Comparison of ENCODE assay signal across 20 cellular contexts in genomic region chr15:67010898-67011619, GRCh38. TPM values are rescaled to one million over a fixed set of nuclear protein-coding genes. Genes with fewer than 3 reads are reported as not detected.
A peak's percentile ranks its signal among the peaks of the same experiment; 100 is the strongest.
DNase-seq lines count a peak whose midpoint lies in the region; ATAC-seq, FAIRE-seq and TF ChIP-seq lines count a peak whose summit lies in the region.
"Had no signal": no experiment of that assay in that cellular context is flagged by ENCODE, and none has a peak within 500 bp of the region (broad histone marks: within the 10 kb centered on the region; RNA-seq: fewer than 3 reads in every experiment).

No MANE protein-coding gene starts in this region.

- no peaks in the 10 kb centered on the region for H3K36me3 Mint-ChIP-seq in T-helper 2 cell treated with Interferon-gamma antibody and Interleukin-4, amounts not matched to agents 5 μg/mL and 100 μg/mL, for 36 hours (ENCODE audit: low read depth)
- H3K36me3 Mint-ChIP-seq: activated naive CD8-positive, alpha-beta T cell treated with anti-CD3 and anti-CD28 coated beads for 36 hours; immature natural killer cell had no signal

- H4K20me1 ChIP-seq in K562 (replicated peaks; ENCODE audit: control insufficient read depth, insufficient read depth, low read length) (no peaks in the 10 kb centered on the region), HepG2 (ENCODE audit: insufficient read depth, low read length) (no peaks in the 10 kb centered on the region; the same call in 1 of the 2 replicates)

- POLR2A ChIA-PET in K562 (lab: Yijun Ruan, JAX), result interaction anchor here (0.7 to 1.5 kb wide), 3 partner anchors 9 to 16 kb away, joined by 3 to 5 read pairs (median 3); no protein-coding TSS in a partner anchor
- POLR2A ChIA-PET in HepG2 (lab: Yijun Ruan, JAX), result interaction anchor here (1.3 to 1.8 kb wide), 3 partner anchors 53 to 57 kb away, joined by 3 to 5 read pairs (median 4); partner anchors contain the start of gene SMAD3

- no peak for TF ChIP-seq POLR2A in K562 (conservative IDR thresholded peaks at IDR 0.05)
- TF ChIP-seq POLR2A in HepG2 (IDR thresholded peaks at IDR 0.05; ENCODE audit: insufficient read depth in 1 of 2, low read depth in 2 of 2, low read length in 2 of 2), result no peak

- peaks cover 14% of the 10 kb centered on the region for H3K27me3 Mint-ChIP-seq in T-helper 2 cell treated with Interferon-gamma antibody and Interleukin-4, amounts not matched to agents 5 μg/mL and 100 μg/mL, for 36 hours (ENCODE audit: low read depth)
- H3K27me3 Mint-ChIP-seq: activated naive CD8-positive, alpha-beta T cell treated with anti-CD3 and anti-CD28 coated beads for 36 hours; effector memory CD8-positive, alpha-beta T cell had no signal

- no peak for TF ChIP-seq CTCF in K562 (IDR thresholded peaks at IDR 0.05 in 2 of 3, conservative IDR thresholded peaks at IDR 0.05 in 1 of 3; ENCODE audit: insufficient read depth in 2 of 3, low read depth in 1 of 3, low read length in 3 of 3)
- TF ChIP-seq CTCF in HepG2 (CRISPR knock-in tag; IDR thresholded peaks at IDR 0.05), result no peak

- FAIRE-seq in K562 (lab: Jason Lieb, UNC) (no peak), HepG2 (lab: Jason Lieb, UNC) (no peak)
- FAIRE-seq: frontal cortex had no signal

- ATAC-seq in K562 (0 out of 3 replicates have a peak, but pooled peaks have one; percentile 36), HepG2 (peak; percentile 21; the same call in 1 of the 3 replicates), HG02981 (IDR thresholded peaks at IDR 0.05; ENCODE audit: unreplicated experiment) (no peak), HG02798 (IDR thresholded peaks at IDR 0.05; ENCODE audit: poor library complexity, unreplicated experiment) (no peak)
- ATAC-seq: effector memory CD8-positive, alpha-beta T cell had no signal

- H3K9ac ChIP-seq in K562 (ENCODE audit: insufficient read depth in 1 of 2, low read depth in 2 of 2, low read length in 2 of 2) (no peak overlapping the region), HepG2 (ENCODE audit: insufficient read depth, low read depth, low read length) (no peak overlapping the region)

- H3K36me3 ChIP-seq in K562 (ENCODE audit: control insufficient read depth, insufficient read depth, low read length), result no peaks in the 10 kb centered on the region
- no peaks in the 10 kb centered on the region; a peak in 3 of 5 replicates for H3K36me3 ChIP-seq in HepG2 (replicated peaks in 1 of 2; ENCODE audit: control insufficient read depth in 1 of 2, insufficient read depth in 2 of 2, low read length in 2 of 2)
- H3K36me3 ChIP-seq: cardiac muscle cell, HAP-1 had no signal

- H2AFZ ChIP-seq in K562 (ENCODE audit: low read depth, low read length), result peak overlapping the region; percentile 73; the same call in 1 of the 2 replicates
- H2AFZ ChIP-seq in HepG2 (ENCODE audit: low read length), result no peak overlapping the region

- DNase-seq in NCI-H146 (lab: John Stamatoyannopoulos, UW) (peak; percentile 50), NCI-H146 treated with DMSO at 0.1 percent for 48 hours (lab: John Stamatoyannopoulos, UW; ENCODE audit: unreplicated experiment) (no peak), K562 (ENCODE audit: extremely low read depth in 1 of 4, low spot score in 3 of 4) (peak in 2 of 4 experiments; percentile 41 to 42), HepG2 (ENCODE audit: low spot score) (no peak), NCI-H524 treated with DMSO at 0.1 percent for 48 hours (lab: John Stamatoyannopoulos, UW) (no peak)
- no peak for DNase-seq in T-helper 2 cell treated with Interferon-gamma antibody and Interleukin-4, amounts not matched to agents 5 μg/mL and 100 μg/mL, for 36 hours (ENCODE audit: low spot score)
- DNase-seq: 8988T; activated naive CD8-positive, alpha-beta T cell treated with anti-CD3 and anti-CD28 coated beads for 36 hours; activated T-cell treated with anti-CD3 and anti-CD28 coated beads, Interleukin-2, amount 50 U/mL, for 48 hours; DMS79 treated with DMSO at 0.1 percent for 48 hours; effector memory CD8-positive, alpha-beta T cell; immature natural killer cell; NCI-H2081; occipital lobe; Right ventricle myocardium superior had no signal

- H3K4me3 Mint-ChIP-seq in T-helper 2 cell treated with Interferon-gamma antibody and Interleukin-4, amounts not matched to agents 5 μg/mL and 100 μg/mL, for 36 hours, result no peak overlapping the region
- H3K4me3 Mint-ChIP-seq: activated naive CD8-positive, alpha-beta T cell treated with anti-CD3 and anti-CD28 coated beads for 36 hours; effector memory CD8-positive, alpha-beta T cell; immature natural killer cell had no signal

- intact Hi-C loops in K562 (cut with micrococcal nuclease) (no loop called here), HepG2 (cut with micrococcal nuclease; ENCODE audit: unreplicated experiment) (no loop called here)

- H3K79me2 ChIP-seq in K562 (ENCODE audit: control insufficient read depth, insufficient read depth, low read length) (no peaks in the 10 kb centered on the region), HepG2 (ENCODE audit: insufficient read depth, low read length) (no peaks in the 10 kb centered on the region)

- TF ChIP-seq RAD21 in K562 (CRISPR knock-in tag; conservative IDR thresholded peaks at IDR 0.05 in 1 of 2, IDR thresholded peaks at IDR 0.05 in 1 of 2) (no peak), HepG2 (CRISPR knock-in tag; IDR thresholded peaks at IDR 0.05) (no peak)

- no peaks in the 10 kb centered on the region for H3K27me3 ChIP-seq in K562 (ENCODE audit: control insufficient read depth in 2 of 2, insufficient read depth in 2 of 2, low read length in 2 of 2)
- H3K27me3 ChIP-seq in HepG2 (ENCODE audit: control insufficient read depth in 1 of 2, insufficient read depth in 2 of 2, low read length in 2 of 2), result no peaks in the 10 kb centered on the region
- H3K27me3 ChIP-seq: cardiac muscle cell had no signal

- CTCF ChIA-PET in K562 (lab: Yijun Ruan, JAX; ENCODE audit: low intra/inter-chr PET ratio), result no interaction called here
- CTCF ChIA-PET in HepG2 (lab: Yijun Ruan, JAX; ENCODE audit: low intra/inter-chr PET ratio, low total read pairs), result no interaction called here

- peaks cover 5% of the 10 kb centered on the region for H3K4me1 Mint-ChIP-seq in T-helper 2 cell treated with Interferon-gamma antibody and Interleukin-4, amounts not matched to agents 5 μg/mL and 100 μg/mL, for 36 hours (ENCODE audit: low read depth)
- H3K4me1 Mint-ChIP-seq: activated naive CD8-positive, alpha-beta T cell treated with anti-CD3 and anti-CD28 coated beads for 36 hours; immature natural killer cell had no signal

- in situ Hi-C loops in K562 (cut with MboI), result no loop called here
- in situ Hi-C loops in HepG2 (cut with HindIII; ENCODE audit: extremely low pct_ligation_motif_present, low pct_unique_long_range_greater_than_20kb), result no loop called here

- no peaks in the 10 kb centered on the region for H3K9me1 ChIP-seq in K562 (ENCODE audit: control insufficient read depth, insufficient read depth, low read length)

- H3K27ac ChIP-seq in K562 (ENCODE audit: extremely low read depth, low read depth, low read length) (no peak overlapping the region), HepG2 (ENCODE audit: extremely low read length, insufficient read depth, low read length) (no peak overlapping the region)
- H3K27ac ChIP-seq: cardiac muscle cell had no signal

- no peak overlapping the region for H3K27ac Mint-ChIP-seq in T-helper 2 cell treated with Interferon-gamma antibody and Interleukin-4, amounts not matched to agents 5 μg/mL and 100 μg/mL, for 36 hours
- H3K27ac Mint-ChIP-seq: activated naive CD8-positive, alpha-beta T cell treated with anti-CD3 and anti-CD28 coated beads for 36 hours; effector memory CD8-positive, alpha-beta T cell; immature natural killer cell had no signal

- BruUV-seq in K562 (replicated peaks; lab: Mats Ljungman, UMichigan), result no TSS peak
- no TSS peak for BruUV-seq in HepG2 (replicated peaks; lab: Mats Ljungman, UMichigan)

- TF ChIP-seq EP300 in K562 (IDR thresholded peaks at IDR 0.05; ENCODE audit: low read length), result no peak
- TF ChIP-seq EP300 in HepG2 (IDR thresholded peaks at IDR 0.05; ENCODE audit: low read depth in 2 of 2, low read length in 2 of 2), result no peak
- TF ChIP-seq EP300 in HepG2 (CRISPR knock-in tag; IDR thresholded peaks at IDR 0.05; ENCODE audit: borderline replicate concordance), result no peak

- H3K4me3 ChIP-seq in K562, result no peak overlapping the region
- H3K4me3 ChIP-seq in HepG2 (replicated peaks in 1 of 3; ENCODE audit: insufficient read depth in 1 of 3, low read depth in 2 of 3, low read length in 3 of 3), result no peak overlapping the region
- H3K4me3 ChIP-seq: cardiac muscle cell, HAP-1 had no signal

- no peaks in the 10 kb centered on the region for H3K9me3 ChIP-seq in K562 (replicated peaks; ENCODE audit: control insufficient read depth, insufficient read depth, low read depth, low read length)
- no peaks in the 10 kb centered on the region for H3K9me3 ChIP-seq in HepG2 (ENCODE audit: low read length)
- H3K9me3 ChIP-seq: HAP-1 had no signal

- H3K4me1 ChIP-seq in K562 (replicated peaks in 1 of 2; ENCODE audit: control insufficient read depth in 2 of 2, insufficient read depth in 2 of 2, low read length in 2 of 2) (peaks cover 4 to 5% of the 10 kb centered on the region in 2 experiments; a peak in 3 of 5 replicates), HepG2 (ENCODE audit: insufficient read depth, low read length) (peaks cover 32% of the 10 kb centered on the region)
- H3K4me1 ChIP-seq: HAP-1 had no signal

- WGBS in K562 (ENCODE audit: insufficient coverage, low coverage, missing lambda C conversion rate), result 46% methylated on average over 7 of the region's 7 CpGs
- 51% methylated on average over 7 of the region's 7 CpGs for WGBS in HepG2 (ENCODE audit: low lambda C conversion rate)

- no peaks in the 10 kb centered on the region for H3K9me3 Mint-ChIP-seq in T-helper 2 cell treated with Interferon-gamma antibody and Interleukin-4, amounts not matched to agents 5 μg/mL and 100 μg/mL, for 36 hours
- H3K9me3 Mint-ChIP-seq: activated naive CD8-positive, alpha-beta T cell treated with anti-CD3 and anti-CD28 coated beads for 36 hours; effector memory CD8-positive, alpha-beta T cell; immature natural killer cell had no signal

- no peak overlapping the region for H3K4me2 ChIP-seq in K562 (ENCODE audit: insufficient read depth, low read length)
- H3K4me2 ChIP-seq in HepG2 (ENCODE audit: low read depth, low read length), result 0 out of 2 replicates have a peak overlapping the region, but pooled peaks have one; percentile 10

RNA-seq across cellular contexts. Expression of gene SMAD3, which starts 54.3 kb away (rescaled TPM):
- 61.6 and 88.8 TPM in 2 replicates for total RNA-seq in K562 (2011; cell fraction: chromatin; rRNA removed; ENCODE audit: low replicate concordance)
- 33.5 and 35.9 TPM in 2 replicates for total RNA-seq in K562 (2011; cell fraction: nucleolus; rRNA removed)
- total RNA-seq in K562 (2011; cell fraction: nucleoplasm; rRNA removed), result 44.2 and 72.8 TPM in 2 replicates
- total RNA-seq in K562 (2014; rRNA removed) (11.1 and 11.9 TPM in 2 replicates), K562 (2014; rRNA removed; fragmentation: Illumina TruSeq; extraction: Trizol) (9.2 and 11.0 TPM in 2 replicates), K562 (2015; rRNA removed; fragmentation: Illumina TruSeq; extraction: Trizol) (9.1 and 9.6 TPM in 2 replicates), K562 (2021) (24.3 and 30.1 TPM in 2 replicates), HepG2 (2016; rRNA removed; fragmentation: Illumina TruSeq; extraction: Trizol) (8.6 and 10.0 TPM in 2 replicates)
- polyA plus RNA-seq in K562 (2011; rRNA removed) (14.6 and 22.6 TPM in 2 replicates), K562 (2014; fragmentation: Illumina TruSeq; extraction: Trizol) (34.7 and 39.2 TPM in 2 replicates), K562 (2014; fragmentation: Nextera tagmentation; extraction: Ambion mirVana) (1 to 10 TPM; 4.3 to 5.0 TPM), K562 (2014; rRNA removed) (13.3 and 14.3 TPM in 2 replicates), HepG2 (2011; rRNA removed) (56.3 and 59.1 TPM in 2 replicates)
- 11.5 and 14.8 TPM in 2 replicates for polyA plus RNA-seq in K562 (2011; cell fraction: cytosol; rRNA removed)
- 52.1 and 90.9 TPM in 2 replicates for polyA plus RNA-seq in K562 (2011; cell fraction: nucleus; rRNA removed)
- 17.9 and 20.7 TPM in 2 replicates for polyA plus RNA-seq in K562 (2012)
- polyA minus RNA-seq in K562 (2011; rRNA and poly(A)+ RNA removed), result 14.9 and 15.1 TPM in 2 replicates
- polyA minus RNA-seq in K562 (2011; cell fraction: cytosol; rRNA and poly(A)+ RNA removed), result 15.1 and 16.3 TPM in 2 replicates
- polyA minus RNA-seq in K562 (2011; cell fraction: nucleus; rRNA and poly(A)+ RNA removed), result 12.7 and 18.8 TPM in 2 replicates
- total RNA-seq in HepG2 (2016; cell fraction: cytosol; rRNA removed; fragmentation: Illumina TruSeq; extraction: Trizol; ENCODE audit: low read depth), result 5.9 and 6.9 TPM in 2 replicates
- total RNA-seq in HepG2 (2016; cell fraction: insoluble cytoplasmic fraction; rRNA removed; fragmentation: Illumina TruSeq; extraction: Trizol), result 8.6 and 9.2 TPM in 2 replicates
- total RNA-seq in HepG2 (2016; cell fraction: membrane; rRNA removed; fragmentation: Illumina TruSeq; extraction: Trizol), result 6.1 and 6.5 TPM in 2 replicates
- total RNA-seq in HepG2 (2016; cell fraction: nucleus; rRNA removed; fragmentation: Illumina TruSeq; extraction: Trizol), result 15.6 and 16.8 TPM in 2 replicates
- 15.3 and 17.1 TPM in 2 replicates for polyA plus RNA-seq in HepG2 (2011; cell fraction: cytosol; rRNA removed)
- polyA plus RNA-seq in HepG2 (2011; cell fraction: nucleus; rRNA removed), result 92.6 and 110 TPM in 2 replicates
- 27.7 and 30.7 TPM in 2 replicates for polyA plus RNA-seq in HepG2 (2012)
- polyA plus RNA-seq in HepG2 (2016; cell fraction: cytosol; fragmentation: Illumina TruSeq; extraction: Trizol; ENCODE audit: low read depth), result 0.69 and 1.4 TPM in 2 replicates
- 9.8 and 12.0 TPM in 2 replicates for polyA plus RNA-seq in HepG2 (2016; cell fraction: insoluble cytoplasmic fraction; fragmentation: Illumina TruSeq; extraction: Trizol; ENCODE audit: low read depth)
- polyA plus RNA-seq in HepG2 (2016; cell fraction: membrane; fragmentation: Illumina TruSeq; extraction: Trizol; ENCODE audit: low read depth), result 2.7 and 3.7 TPM in 2 replicates
- polyA plus RNA-seq in HepG2 (2016; cell fraction: nucleus; fragmentation: Illumina TruSeq; extraction: Trizol; ENCODE audit: insufficient read depth, low read depth), result 25.8 and 26.1 TPM in 2 replicates
- 37.4 and 65.9 TPM in 2 replicates for polyA minus RNA-seq in HepG2 (2011; rRNA and poly(A)+ RNA removed; ENCODE audit: low replicate concordance)
- 17.8 and 26.2 TPM in 2 replicates for polyA minus RNA-seq in HepG2 (2011; cell fraction: cytosol; rRNA and poly(A)+ RNA removed)
- 43.8 and 50.1 TPM in 2 replicates for polyA minus RNA-seq in HepG2 (2011; cell fraction: nucleus; rRNA and poly(A)+ RNA removed)

Comparison
In these comparisons a context has a peak if more than half of its experiments do, and no peak if none do; other contexts are left out.
1. ATAC-seq: peak in K562 (single experiment) and HepG2 (single experiment); none in HG02981 (single experiment) and HG02798 (single experiment).